8 cellular contexts compared by ENCODE assay signal in the genomic region with DNA sequence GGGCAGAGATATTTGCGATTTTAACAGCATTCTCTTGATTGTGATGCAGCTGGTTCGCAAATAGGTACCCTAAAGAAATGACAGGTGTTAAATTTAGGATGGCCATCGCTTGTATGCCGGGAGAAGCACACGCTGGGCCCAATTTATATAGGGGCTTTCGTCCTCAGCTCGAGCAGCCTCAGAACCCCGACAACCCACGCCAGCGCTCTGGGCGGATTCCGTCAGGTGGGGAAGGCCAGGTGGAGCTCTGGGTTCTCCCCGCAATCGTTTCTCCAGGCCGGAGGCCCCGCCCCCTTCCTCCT. TPM values are rescaled to one million over a fixed set of nuclear protein-coding genes. Genes with fewer than 3 reads are reported as not detected.
DNase-seq lines count a peak whose midpoint lies in the region; ATAC-seq, FAIRE-seq and TF ChIP-seq lines count a peak whose summit lies in the region.

No MANE protein-coding gene starts in this region.

- no peaks in the 10 kb centered on the region for H3K27me3 Mint-ChIP-seq in activated T-helper 17 cell treated with anti-CD3 and anti-CD28 coated beads, Interleukin-2, amount 50 U/mL, for 72 hours
- H3K27me3 Mint-ChIP-seq in stimulated activated memory B cell treated with anti-CD40 and anti-IgM and Interleukin-4, amounts not matched to agents 10 μg/mL and 1 μg/mL and 100 μg/mL, for 72 hours: no peaks in the 10 kb centered on the region

- H3K4me1 ChIP-seq in iPS-15b (ENCODE audit: control insufficient read depth, insufficient read depth, low read length): no peaks in the 10 kb centered on the region

- no peak for FAIRE-seq in D721Med (lab: Jason Lieb, UNC)

- no peak for ATAC-seq in activated T-helper 17 cell treated with anti-CD3 and anti-CD28 coated beads, Interleukin-2, amount 50 U/mL, for 72 hours (replicated peaks)
- no peak for ATAC-seq in stimulated activated memory B cell treated with anti-CD40 and anti-IgM and Interleukin-4, amounts not matched to agents 10 μg/mL and 1 μg/mL and 100 μg/mL, for 72 hours
- ATAC-seq in GM21423 (IDR thresholded peaks at IDR 0.05; ENCODE audit: unreplicated experiment): no peak

- H3K4me3 ChIP-seq in HL-60 (replicated peaks; ENCODE audit: insufficient read depth, low read length) (peak overlapping the region; percentile 61), iPS-15b (ENCODE audit: low read depth, low read length) (peak overlapping the region; percentile 80)

- H3K27ac Mint-ChIP-seq in activated T-helper 17 cell treated with anti-CD3 and anti-CD28 coated beads, Interleukin-2, amount 50 U/mL, for 72 hours: peak overlapping the region; percentile 79
- peak overlapping the region; percentile 100 for H3K27ac Mint-ChIP-seq in stimulated activated memory B cell treated with anti-CD40 and anti-IgM and Interleukin-4, amounts not matched to agents 10 μg/mL and 1 μg/mL and 100 μg/mL, for 72 hours

- H3K36me3 ChIP-seq in iPS-15b (ENCODE audit: control insufficient read depth, insufficient read depth, low read length): no peaks in the 10 kb centered on the region

- H3K9me3 ChIP-seq in iPS-15b (ENCODE audit: control insufficient read depth, insufficient read depth, low read length): no peaks in the 10 kb centered on the region

- DNase-seq in HL-60 (ENCODE audit: low read depth in 1 of 2, low spot score in 1 of 2): no peak
- DNase-seq in mucosa of gallbladder (ENCODE audit: low spot score): no peak
- DNase-seq in H4 (ENCODE audit: low spot score): no peak
- DNase-seq in D721Med (ENCODE audit: insufficient read length, low spot score): no peak

- H3K36me3 Mint-ChIP-seq in activated T-helper 17 cell treated with anti-CD3 and anti-CD28 coated beads, Interleukin-2, amount 50 U/mL, for 72 hours (ENCODE audit: low read depth): peaks cover 11% of the 10 kb centered on the region
- peaks cover 29% of the 10 kb centered on the region for H3K36me3 Mint-ChIP-seq in stimulated activated memory B cell treated with anti-CD40 and anti-IgM and Interleukin-4, amounts not matched to agents 10 μg/mL and 1 μg/mL and 100 μg/mL, for 72 hours

- peak overlapping the region; percentile 97 for H3K27ac ChIP-seq in HL-60 (replicated peaks)

- no peak overlapping the region for H3K9ac ChIP-seq in iPS-15b (ENCODE audit: low read depth, low read length)

- H3K27me3 ChIP-seq in HL-60 (ENCODE audit: insufficient read depth, poor library complexity, severe bottlenecking) (no peaks in the 10 kb centered on the region), iPS-15b (ENCODE audit: control insufficient read depth, insufficient read depth, low read length) (no peaks in the 10 kb centered on the region)

- H3K4me1 Mint-ChIP-seq in activated T-helper 17 cell treated with anti-CD3 and anti-CD28 coated beads, Interleukin-2, amount 50 U/mL, for 72 hours: peaks cover 19% of the 10 kb centered on the region
- H3K4me1 Mint-ChIP-seq in stimulated activated memory B cell treated with anti-CD40 and anti-IgM and Interleukin-4, amounts not matched to agents 10 μg/mL and 1 μg/mL and 100 μg/mL, for 72 hours: peaks cover 29% of the 10 kb centered on the region

- TF ChIP-seq CTCF in HL-60 (IDR thresholded peaks at IDR 0.05; ENCODE audit: insufficient read depth, low read length) (no peak), D721Med (IDR thresholded peaks at IDR 0.05; ENCODE audit: insufficient read depth, missing control alignments) (no peak)

- H3K9me3 Mint-ChIP-seq in activated T-helper 17 cell treated with anti-CD3 and anti-CD28 coated beads, Interleukin-2, amount 50 U/mL, for 72 hours: peaks cover 12% of the 10 kb centered on the region
- peaks cover 15% of the 10 kb centered on the region for H3K9me3 Mint-ChIP-seq in stimulated activated memory B cell treated with anti-CD40 and anti-IgM and Interleukin-4, amounts not matched to agents 10 μg/mL and 1 μg/mL and 100 μg/mL, for 72 hours

- H3K4me3 Mint-ChIP-seq in activated T-helper 17 cell treated with anti-CD3 and anti-CD28 coated beads, Interleukin-2, amount 50 U/mL, for 72 hours: peak overlapping the region; percentile 89
- H3K4me3 Mint-ChIP-seq in stimulated activated memory B cell treated with anti-CD40 and anti-IgM and Interleukin-4, amounts not matched to agents 10 μg/mL and 1 μg/mL and 100 μg/mL, for 72 hours: peak overlapping the region; percentile 98

RNA-seq across cellular contexts. Expression of a gene that starts 0.3 kb away (rescaled TPM):
- total RNA-seq in activated T-helper 17 cell treated with anti-CD3 and anti-CD28 coated beads, Interleukin-2, amount 50 U/mL, for 72 hours: 10 to 100 TPM; 33.8 to 37.8 TPM
- 91.9 TPM for total RNA-seq in mucosa of gallbladder
- 26.3 and 38.8 TPM in 2 replicates for total RNA-seq in H4 (2014; rRNA removed; shearing (Covaris generic))
